In genomic region chr1:53049574-53049967, GRCh38 we compare ENCODE assay signal across 12 cellular contexts. TPM values are rescaled to one million over a fixed set of nuclear protein-coding genes. Genes with fewer than 3 reads are reported as not detected.
"Had no signal": no experiment of that assay in that cellular context is flagged by ENCODE, and none has a peak within 500 bp of the region (broad histone marks: within the 10 kb centered on the region; RNA-seq: fewer than 3 reads in every experiment).

No MANE protein-coding gene starts in this region.

- H3K27me3 ChIP-seq: right lobe of liver, SJSA1, transverse colon had no signal

- ATAC-seq: activated CD8-positive, alpha-beta T cell treated with anti-CD3 and anti-CD28 coated beads, Interleukin-2, amount 10 ng/mL, durations not matched to agents 7 days and 5 days; naive thymus-derived CD4-positive, alpha-beta T cell; stimulated activated effector memory CD8-positive, alpha-beta T cell treated with anti-CD3 and anti-CD28 coated beads, Interleukin-12 subunit alpha, Interleukin-12 subunit beta, amount 100 ng/mL, for 72 hours had no signal

- DNase-seq: activated CD4-positive, alpha-beta T cell treated with anti-CD3 and anti-CD28 coated beads for 4 hours; activated CD8-positive, alpha-beta memory T cell treated with anti-CD3 and anti-CD28 coated beads, Interleukin-2, amount 50 U/mL, for 48 hours; activated CD8-positive, alpha-beta T cell treated with anti-CD3 and anti-CD28 coated beads, Interleukin-2, amount 10 ng/mL, durations not matched to agents 7 days and 5 days; activated naive CD4-positive, alpha-beta T cell; kidney; naive thymus-derived CD4-positive, alpha-beta T cell; right lobe of liver; T-helper 9 cell; transverse colon had no signal

- H3K9me3 Mint-ChIP-seq: naive thymus-derived CD4-positive, alpha-beta T cell; stimulated activated effector memory CD8-positive, alpha-beta T cell treated with anti-CD3 and anti-CD28 coated beads, Interleukin-12 subunit alpha, Interleukin-12 subunit beta, amount 100 ng/mL, for 72 hours had no signal

- H3K27ac ChIP-seq: right lobe of liver, SJSA1, VCaP had no signal

- H3K9me3 ChIP-seq: right lobe of liver, SJSA1, transverse colon had no signal

- H3K27ac Mint-ChIP-seq: activated CD8-positive, alpha-beta T cell treated with anti-CD3 and anti-CD28 coated beads, Interleukin-2, amount 10 ng/mL, durations not matched to agents 7 days and 5 days; naive thymus-derived CD4-positive, alpha-beta T cell; stimulated activated effector memory CD8-positive, alpha-beta T cell treated with anti-CD3 and anti-CD28 coated beads, Interleukin-12 subunit alpha, Interleukin-12 subunit beta, amount 100 ng/mL, for 72 hours had no signal

- H3K4me3 ChIP-seq: right lobe of liver, SJSA1, transverse colon had no signal

- H3K27me3 Mint-ChIP-seq: naive thymus-derived CD4-positive, alpha-beta T cell had no signal

- H3K4me3 Mint-ChIP-seq: activated CD8-positive, alpha-beta T cell treated with anti-CD3 and anti-CD28 coated beads, Interleukin-2, amount 10 ng/mL, durations not matched to agents 7 days and 5 days; naive thymus-derived CD4-positive, alpha-beta T cell; stimulated activated effector memory CD8-positive, alpha-beta T cell treated with anti-CD3 and anti-CD28 coated beads, Interleukin-12 subunit alpha, Interleukin-12 subunit beta, amount 100 ng/mL, for 72 hours had no signal

RNA-seq across cellular contexts. Expression of gene PODN, which starts 12.4 kb away (rescaled TPM):
- total RNA-seq: activated CD8-positive, alpha-beta T cell treated with anti-CD3 and anti-CD28 coated beads, Interleukin-2, amount 10 ng/mL, durations not matched to agents 7 days and 5 days had no signal
- polyA plus RNA-seq: naive thymus-derived CD4-positive, alpha-beta T cell had no signal
